ENCODE assay signal across 26 cellular contexts in the genomic region with DNA sequence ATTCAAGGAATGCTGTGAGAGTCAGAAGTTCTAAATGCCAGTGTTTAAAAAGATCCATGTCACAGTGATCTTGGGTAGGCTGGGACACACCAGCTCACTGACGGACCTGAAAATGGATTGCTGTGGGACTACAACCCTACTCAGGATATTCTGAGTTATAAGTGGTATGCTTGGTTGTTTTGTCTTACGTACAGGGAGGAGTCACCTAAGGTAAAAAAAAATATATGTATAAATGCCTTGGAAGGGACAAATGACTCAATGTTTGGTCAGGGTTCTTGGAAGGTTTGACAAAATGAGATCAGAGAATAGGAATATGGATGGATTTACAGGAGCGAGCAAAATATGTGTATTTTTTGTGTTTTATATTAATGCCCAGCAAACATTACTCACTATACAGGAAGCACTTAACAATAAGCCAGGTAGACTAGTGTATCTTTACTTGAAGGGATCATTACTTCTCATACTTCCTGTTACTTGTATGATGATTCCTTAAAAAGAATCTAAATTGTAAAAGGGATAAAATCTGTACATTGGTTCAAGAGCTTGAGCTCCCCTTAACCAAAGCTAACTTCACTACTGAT.
A peak's percentile ranks its signal among the peaks of the same experiment; 100 is the strongest.
DNase-seq lines count a peak whose midpoint lies in the region; ATAC-seq, FAIRE-seq and TF ChIP-seq lines count a peak whose summit lies in the region.
"Had no signal": no experiment of that assay in that cellular context is flagged by ENCODE, and none has a peak within 500 bp of the region (broad histone marks: within the 10 kb centered on the region; RNA-seq: fewer than 3 reads in every experiment).

No MANE protein-coding gene starts in this region.

- BruUV-seq in Calu3 (replicated peaks; lab: Mats Ljungman, UMichigan) (no TSS peak), GM12878 (replicated peaks; lab: Mats Ljungman, UMichigan) (no TSS peak)

- intact Hi-C loops in Calu3 (cut with micrococcal nuclease; ENCODE audit: unreplicated experiment) = no loop called here
- intact Hi-C loops in GM12878 (cut with micrococcal nuclease; ENCODE audit: unreplicated experiment) = no loop called here

- POLR2A ChIA-PET in GM12878 (lab: Charles Lee) = no interaction called here

- H3K27ac ChIP-seq in GM12878 (ENCODE audit: control insufficient read depth, insufficient read depth) (no peak overlapping the region), smooth muscle cell (ENCODE audit: low read depth) (no peak overlapping the region)
- H3K27ac ChIP-seq: BLaER1 treated with 17β-estradiol and CSF1 and Interleukin-3, amounts not matched to agents 10 nM and 100 nM; GM23248; RWPE1 had no signal

- H4K20me1 ChIP-seq in GM12878 (ENCODE audit: control insufficient read depth, insufficient read depth) (no peaks in the 10 kb centered on the region), smooth muscle cell (ENCODE audit: low read depth) (no peaks in the 10 kb centered on the region)
- H4K20me1 ChIP-seq: BLaER1 treated with 17β-estradiol and CSF1 and Interleukin-3, amounts not matched to agents 10 nM and 100 nM had no signal

- H3K4me1 ChIP-seq in GM12878 (ENCODE audit: control insufficient read depth, insufficient read depth, low read length) (no peaks in the 10 kb centered on the region), smooth muscle cell (ENCODE audit: low read depth) (no peaks in the 10 kb centered on the region)
- H3K4me1 ChIP-seq: BLaER1 treated with 17β-estradiol and CSF1 and Interleukin-3, amounts not matched to agents 10 nM and 100 nM had no signal

- H3K27me3 Mint-ChIP-seq in Calu3 (ENCODE audit: unreplicated experiment) = no peaks in the 10 kb centered on the region
- H3K27me3 Mint-ChIP-seq: CD4-positive, alpha-beta T cell had no signal

- no peaks in the 10 kb centered on the region for H3K9me3 ChIP-seq in GM12878 (replicated peaks; ENCODE audit: control insufficient read depth, insufficient read depth, low read length)
- H3K9me3 ChIP-seq in smooth muscle cell (replicated peaks; ENCODE audit: low read depth) = no peaks in the 10 kb centered on the region
- no peaks in the 10 kb centered on the region for H3K9me3 ChIP-seq in MG63
- H3K9me3 ChIP-seq: BLaER1 treated with 17β-estradiol and CSF1 and Interleukin-3, amounts not matched to agents 10 nM and 100 nM had no signal

- no peak overlapping the region for H3K4me3 ChIP-seq in GM12878
- peak overlapping the region; percentile 10 for H3K4me3 ChIP-seq in smooth muscle cell
- no peak overlapping the region for H3K4me3 ChIP-seq in MG63
- H3K4me3 ChIP-seq: BLaER1 treated with 17β-estradiol and CSF1 and Interleukin-3, amounts not matched to agents 10 nM and 100 nM; GM23248 had no signal

- peaks cover 4% of the 10 kb centered on the region for H3K9me3 Mint-ChIP-seq in Calu3 (ENCODE audit: low read depth, unreplicated experiment)

- TF ChIP-seq EP300 in GM12878 (IDR thresholded peaks at IDR 0.05; ENCODE audit: borderline replicate concordance in 1 of 2, control insufficient read depth in 1 of 2, low read depth in 2 of 2, low read length in 2 of 2) = no peak

- DNase-seq in Calu3 (no peak), GM12878 (ENCODE audit: low read depth, low spot score) (no peak), left lobe of liver (ENCODE audit: low spot score) (no peak), smooth muscle cell (lab: John Stamatoyannopoulos, UW; ENCODE audit: unreplicated experiment) (no peak), MG63 (no peak), GM12891 (ENCODE audit: insufficient read length, low spot score) (no peak)
- DNase-seq: AML-193; CD4-positive, alpha-beta T cell; DMS 273 treated with DMSO at 0.1 percent for 48 hours; DND-41; GM23248; H7; IMR-90; KG1; NCI-H1048; NCI-H1417 treated with DMSO at 0.1 percent for 48 hours; NCI-H1694 treated with DMSO at 0.1 percent for 48 hours; NCI-H2081; NCI-H2227 treated with DMSO at 0.1 percent for 48 hours; NCI-H510A; NCI-H69; SHP77 treated with DMSO at 0.1 percent for 48 hours had no signal

- SMC1A ChIA-PET in GM12878 (lab: Charles Lee; ENCODE audit: uncharacterized antibody, unreplicated experiment) = no interaction called here

- ATAC-seq in GM12878 (peak; percentile 33; the same call in 2 of the 3 replicates), left lobe of liver (peak; percentile 52), HG03442 (IDR thresholded peaks at IDR 0.05; ENCODE audit: unreplicated experiment) (no peak)
- ATAC-seq: Panc1 had no signal

- no peaks in the 10 kb centered on the region for H3F3A ChIP-seq in smooth muscle cell (ENCODE audit: low read depth)

- no peak overlapping the region for H2AFZ ChIP-seq in GM12878 (ENCODE audit: control insufficient read depth, low read depth, low read length)
- no peak overlapping the region for H2AFZ ChIP-seq in smooth muscle cell (ENCODE audit: low read depth)
- H2AFZ ChIP-seq: GM23248 had no signal

- RAD21 ChIA-PET in GM12878 (lab: Charles Lee; ENCODE audit: unreplicated experiment) = no interaction called here

- in situ Hi-C loops in GM12878 (cut with MboI) = no loop called here

- no peak for TF ChIP-seq RAD21 in GM12878 (IDR thresholded peaks at IDR 0.05; ENCODE audit: insufficient read depth, low read depth, low read length)

- CTCF ChIA-PET in Calu3 (lab: Charles Lee) = interaction anchor here (0.5 kb wide), 1 partner anchor 1573 kb away, joined by 3 read pairs; no protein-coding TSS in a partner anchor
- CTCF ChIA-PET in GM12878 (lab: Yijun Ruan, JAX) = no interaction called here

- H3K79me2 ChIP-seq in GM12878 (ENCODE audit: control insufficient read depth, insufficient read depth, low read length) = no peaks in the 10 kb centered on the region
- H3K79me2 ChIP-seq in smooth muscle cell (ENCODE audit: low read depth) = no peaks in the 10 kb centered on the region

- H3K4me3 Mint-ChIP-seq in Calu3 (ENCODE audit: low read depth, unreplicated experiment) = no peak overlapping the region
- H3K4me3 Mint-ChIP-seq: CD4-positive, alpha-beta T cell had no signal

- no peak for TF ChIP-seq CTCF in Calu3 (IDR thresholded peaks at IDR 0.05; ENCODE audit: unreplicated experiment)
- TF ChIP-seq CTCF in GM12878 (IDR thresholded peaks at IDR 0.05 in 2 of 3, conservative IDR thresholded peaks at IDR 0.05 in 1 of 3; ENCODE audit: control insufficient read depth in 2 of 3, extremely low read depth in 1 of 3, insufficient read depth in 1 of 3, low read depth in 3 of 3, low read length in 3 of 3) = no peak
- no peak for TF ChIP-seq CTCF in smooth muscle cell (IDR thresholded peaks at IDR 0.05; ENCODE audit: borderline replicate concordance, insufficient read depth, poor library complexity, severe bottlenecking)

- H3K36me3 Mint-ChIP-seq in Calu3 (ENCODE audit: insufficient read depth, unreplicated experiment) = no peaks in the 10 kb centered on the region

- no peaks in the 10 kb centered on the region for H3K27me3 ChIP-seq in GM12878 (replicated peaks in 1 of 2; ENCODE audit: control insufficient read depth in 2 of 2, insufficient read depth in 2 of 2, low read length in 1 of 2)
- H3K27me3 ChIP-seq in smooth muscle cell (ENCODE audit: low read depth) = no peaks in the 10 kb centered on the region
- no peaks in the 10 kb centered on the region for H3K27me3 ChIP-seq in MG63
- H3K27me3 ChIP-seq: BLaER1 treated with 17β-estradiol and CSF1 and Interleukin-3, amounts not matched to agents 10 nM and 100 nM had no signal

- H3K4me1 Mint-ChIP-seq in Calu3 (ENCODE audit: low read depth, unreplicated experiment) = peaks cover 13% of the 10 kb centered on the region

- WGBS in GM12878 (ENCODE audit: insufficient coverage, insufficient replicate concordance, low lambda C conversion rate, missing lambda C conversion rate) = 12% methylated on average over 3 of the region's 3 CpGs
- WGBS in smooth muscle cell (ENCODE audit: low lambda C conversion rate) = 87% methylated on average over 3 of the region's 3 CpGs

- H3K4me2 ChIP-seq in GM12878 (ENCODE audit: control insufficient read depth, insufficient read depth) (no peak overlapping the region), smooth muscle cell (no peak overlapping the region)
- H3K4me2 ChIP-seq: BLaER1 treated with 17β-estradiol and CSF1 and Interleukin-3, amounts not matched to agents 10 nM and 100 nM had no signal

- no peak for FAIRE-seq in GM12878 (lab: Jason Lieb, UNC)
- no peak for FAIRE-seq in GM12891 (lab: Jason Lieb, UNC)

- TF ChIP-seq POLR2A in GM12878 (IDR thresholded peaks at IDR 0.05; ENCODE audit: low read depth, low read length) = no peak
- TF ChIP-seq POLR2A in GM12891 (IDR thresholded peaks at IDR 0.05; ENCODE audit: low read depth, low read length) = no peak

- peak overlapping the region; percentile 17 for H3K27ac Mint-ChIP-seq in Calu3 (ENCODE audit: unreplicated experiment)
- H3K27ac Mint-ChIP-seq: CD4-positive, alpha-beta T cell had no signal

- no peak overlapping the region for H3K9ac ChIP-seq in GM12878 (ENCODE audit: control insufficient read depth, insufficient read depth, low read length)
- H3K9ac ChIP-seq in smooth muscle cell (ENCODE audit: low read depth) = no peak overlapping the region
- H3K9ac ChIP-seq: BLaER1 treated with 17β-estradiol and CSF1 and Interleukin-3, amounts not matched to agents 10 nM and 100 nM; GM23248 had no signal

- H3K36me3 ChIP-seq in GM12878 (ENCODE audit: control insufficient read depth in 2 of 2, insufficient read depth in 2 of 2, low read length in 1 of 2) (no peaks in the 10 kb centered on the region), smooth muscle cell (ENCODE audit: low read depth) (no peaks in the 10 kb centered on the region), MG63 (no peaks in the 10 kb centered on the region)
- H3K36me3 ChIP-seq: BLaER1 treated with 17β-estradiol and CSF1 and Interleukin-3, amounts not matched to agents 10 nM and 100 nM had no signal

TF ChIP-seq in GM12878, 131 proteins besides CTCF, POLR2A, EP300 and RAD21 (continues in another document):
- TF ChIP-seq BHLHE40 (IDR thresholded peaks at IDR 0.05; ENCODE audit: borderline replicate concordance in 1 of 2, low read depth in 2 of 2, low read length in 1 of 2) (no peak), ASH2L (IDR thresholded peaks at IDR 0.05; ENCODE audit: borderline replicate concordance, low read depth) (no peak), MTA2 (IDR thresholded peaks at IDR 0.05; ENCODE audit: low read depth) (no peak), ESRRA (IDR thresholded peaks at IDR 0.05; ENCODE audit: low read length) (no peak), SREBF2 (IDR thresholded peaks at IDR 0.05; ENCODE audit: low read length) (no peak), CREB1 (IDR thresholded peaks at IDR 0.05; ENCODE audit: low read depth) (no peak), CHD4 (IDR thresholded peaks at IDR 0.05) (no peak)

TF ChIP-seq in GM12891, 5 proteins besides CTCF, POLR2A, EP300 and RAD21:
- no peak for TF ChIP-seq TAF1 (IDR thresholded peaks at IDR 0.05; ENCODE audit: low read depth, low read length)
- TF ChIP-seq POLR2AphosphoS5 (IDR thresholded peaks at IDR 0.05; ENCODE audit: low read depth, low read length) = no peak
- TF ChIP-seq PAX5 (IDR thresholded peaks at IDR 0.05; ENCODE audit: insufficient read depth, low read length, severe bottlenecking) = no peak
- no peak for TF ChIP-seq POU2F2 (IDR thresholded peaks at IDR 0.05; ENCODE audit: low read depth, low read length)
- no peak for TF ChIP-seq SPI1 (IDR thresholded peaks at IDR 0.05; ENCODE audit: low read depth, low read length)
